In the genomic region with DNA sequence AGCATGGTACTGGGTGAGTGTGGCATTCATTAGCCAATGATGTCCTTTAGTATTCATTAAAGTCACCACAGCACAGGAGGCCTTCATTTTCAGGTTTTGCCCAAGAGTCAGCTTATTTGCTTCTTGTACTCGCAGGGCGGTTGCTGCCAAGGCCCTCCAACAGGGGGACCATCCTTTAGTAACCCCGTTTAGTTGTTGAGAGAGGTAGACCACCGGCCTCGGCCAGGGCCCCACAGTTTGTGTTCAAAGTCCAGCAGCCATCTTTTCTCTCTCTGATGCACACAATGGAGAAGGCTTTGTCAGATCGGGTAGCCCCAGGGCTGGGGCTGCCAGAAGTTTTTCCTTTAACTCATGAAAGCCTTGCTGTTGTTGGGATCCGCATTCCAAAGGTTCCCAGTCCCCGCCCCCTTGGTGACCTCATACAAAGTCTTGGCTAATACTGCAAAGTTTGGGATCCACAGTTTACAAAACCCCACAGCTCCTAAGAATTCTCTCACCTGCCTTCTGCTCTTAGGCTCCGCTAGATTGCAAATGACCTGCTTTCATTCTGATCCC, we compare ENCODE assay signal across 16 cellular contexts. TPM values are rescaled to one million over a fixed set of nuclear protein-coding genes. Genes with fewer than 3 reads are reported as not detected.
"Had no signal": no experiment of that assay in that cellular context is flagged by ENCODE, and none has a peak within 500 bp of the region (broad histone marks: within the 10 kb centered on the region; RNA-seq: fewer than 3 reads in every experiment).

No MANE protein-coding gene starts in this region.

RNA-seq across cellular contexts. Expression of a gene that starts 58.7 kb away (rescaled TPM):
- total RNA-seq: activated B cell treated with CpG ODN at 0.5 μM for 24 hours; activated CD8-positive, alpha-beta T cell treated with anti-CD3 and anti-CD28 coated beads for 36 hours; activated T-cell treated with anti-CD3 and anti-CD28 coated beads, Interleukin-2, amount 50 U/mL, for 4 hours; activated T-helper 17 cell treated with anti-CD3 and anti-CD28 coated beads, Interleukin-2, amount 50 U/mL, for 72 hours; astrocyte; bronchial epithelial cell; cardiac septum; cerebellum; dorsolateral prefrontal cortex; esophagus muscularis mucosa; foreskin keratinocyte; gastroesophageal sphincter; glomerular endothelial cell; T-cell; T-helper 2 cell treated with Interferon-gamma antibody and Interleukin-4, amounts not matched to agents 100 ng/mL and 5 ng/mL, for 36 hours had no signal
- polyA plus RNA-seq: adipose tissue, foreskin keratinocyte had no signal
